9 cellular contexts compared by ENCODE assay signal in the genomic region with DNA sequence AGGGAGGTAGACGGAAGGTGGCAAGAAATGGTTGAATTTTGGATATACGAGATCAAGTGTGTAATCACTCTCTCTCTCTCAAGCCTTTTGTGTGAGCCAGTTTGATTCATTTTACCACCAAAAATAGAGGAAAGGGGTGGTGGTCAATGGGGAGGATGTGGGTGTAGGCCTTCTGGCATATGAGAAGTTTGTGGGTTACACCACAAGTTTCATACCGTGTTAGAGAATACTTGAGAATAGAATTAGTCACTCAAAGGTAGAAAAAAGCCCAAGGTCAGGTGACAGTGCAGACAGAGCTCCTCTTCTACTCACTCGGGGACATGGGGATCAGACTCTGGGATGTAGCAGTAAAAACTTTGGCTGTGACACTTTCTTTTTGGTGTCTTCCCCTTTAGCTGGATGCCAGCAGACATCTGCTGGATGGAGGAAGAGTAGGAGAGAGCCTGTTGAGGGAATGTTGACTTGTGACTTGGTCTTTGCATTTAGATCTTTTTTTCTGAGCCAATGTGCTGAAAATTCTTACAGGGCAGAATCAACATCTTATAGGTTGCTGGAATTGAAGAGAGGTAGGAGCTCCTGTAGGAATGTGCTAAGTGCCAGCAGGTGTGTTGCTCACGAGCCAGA. TPM values are rescaled to one million over a fixed set of nuclear protein-coding genes. Genes with fewer than 3 reads are reported as not detected.
A peak's percentile ranks its signal among the peaks of the same experiment; 100 is the strongest.
DNase-seq lines count a peak whose midpoint lies in the region; ATAC-seq and TF ChIP-seq lines count a peak whose summit lies in the region.
"Had no signal": no experiment of that assay in that cellular context is flagged by ENCODE, and none has a peak within 500 bp of the region (broad histone marks: within the 10 kb centered on the region; RNA-seq: fewer than 3 reads in every experiment).

No MANE protein-coding gene starts in this region.

- H3K4me3 ChIP-seq in tibial nerve (no peak overlapping the region), psoas muscle (no peak overlapping the region)

- TF ChIP-seq CTCF in tibial nerve (IDR thresholded peaks at IDR 0.05) (no peak), psoas muscle (IDR thresholded peaks at IDR 0.05) (no peak)

- TF ChIP-seq POLR2A in tibial nerve (IDR thresholded peaks at IDR 0.05) (no peak), erythroblast (IDR thresholded peaks at IDR 0.05; ENCODE audit: low read length) (no peak)

- ATAC-seq in GM19452 (IDR thresholded peaks at IDR 0.05; ENCODE audit: unreplicated experiment) = peak; percentile 100
- peak; percentile 100 for ATAC-seq in HG03354 (IDR thresholded peaks at IDR 0.05; ENCODE audit: poor library complexity, severe bottlenecking, unreplicated experiment)
- no peak for ATAC-seq in psoas muscle
- ATAC-seq: Panc1 had no signal

- WGBS in tibial nerve, 2 donors = 62 to 80% methylated on average over 5 of the region's 5 CpGs
- 71 to 78% (median 74%) methylated on average over 5 of the region's 5 CpGs for WGBS in psoas muscle, 3 donors

- intact Hi-C loops in psoas muscle (cut with DNase I) = no loop called here

- H3K4me1 ChIP-seq in tibial nerve (peaks cover 0 to 17% (median 4%) of the 10 kb centered on the region in 4 donors), psoas muscle (peaks cover 5% of the 10 kb centered on the region)

- H3K9me3 ChIP-seq in tibial nerve (no peaks in the 10 kb centered on the region), psoas muscle (peaks cover 4% of the 10 kb centered on the region)

- TF ChIP-seq EP300 in tibial nerve (IDR thresholded peaks at IDR 0.05) = no peak

- H3K27me3 ChIP-seq in tibial nerve (no peaks in the 10 kb centered on the region), psoas muscle (ENCODE audit: insufficient read depth in 3 of 3, low read length in 2 of 3) (peaks cover 0 to 3% (median 0%) of the 10 kb centered on the region in 3 donors)

- H3K27ac ChIP-seq in tibial nerve (no peak overlapping the region), psoas muscle (no peak overlapping the region)

- peak; percentile 20 for DNase-seq in activated CD8-positive, alpha-beta memory T cell treated with anti-CD3 and anti-CD28 coated beads, Interleukin-2, amount 50 U/mL, for 24 hours (ENCODE audit: extremely low read depth)
- DNase-seq in stimulated activated CD8-positive, alpha-beta memory T cell treated with anti-CD3 and anti-CD28 coated beads, Interleukin-12 subunit alpha, Interleukin-12 subunit beta, amount 100 ng/mL, for 4 hours (ENCODE audit: low read depth) = peak; percentile 15
- DNase-seq in OCI-M1 (lab: John Stamatoyannopoulos, UW) = no peak
- DNase-seq in tibial nerve (ENCODE audit: low spot score in 2 of 2) = no peak
- DNase-seq in erythroblast (lab: John Stamatoyannopoulos, UW) = no peak
- no peak for DNase-seq in psoas muscle

- no peaks in the 10 kb centered on the region for H3K36me3 ChIP-seq in tibial nerve
- no peaks in the 10 kb centered on the region for H3K36me3 ChIP-seq in psoas muscle (ENCODE audit: insufficient read depth in 1 of 2, low read depth in 1 of 2)

RNA-seq across cellular contexts. Expression of gene RYK, which starts 43.8 kb away (rescaled TPM):
- total RNA-seq in tibial nerve = 10 to 100 TPM; 33.9 to 69.9 (median 57.8) TPM
- total RNA-seq in psoas muscle = 10 to 100 TPM; 25.0 to 35.4 (median 28.3) TPM
- polyA plus RNA-seq in psoas muscle = 10 to 100 TPM; 19.7 to 32.8 (median 24.4) TPM

Comparison
In these comparisons a context has a peak if more than half of its experiments do, and no peak if none do; other contexts are left out.
1. ATAC-seq: peak in GM19452 (single experiment) and HG03354 (single experiment); none in psoas muscle (0 of 4).
2. DNase-seq: peak in activated CD8-positive, alpha-beta memory T cell treated with anti-CD3 and anti-CD28 coated beads, Interleukin-2, amount 50 U/mL, for 24 hours (single experiment) and stimulated activated CD8-positive, alpha-beta memory T cell treated with anti-CD3 and anti-CD28 coated beads, Interleukin-12 subunit alpha, Interleukin-12 subunit beta, amount 100 ng/mL, for 4 hours (single experiment); none in OCI-M1 (single experiment), tibial nerve (0 of 2), erythroblast (0 of 2) and psoas muscle (0 of 2).